In the genomic region with DNA sequence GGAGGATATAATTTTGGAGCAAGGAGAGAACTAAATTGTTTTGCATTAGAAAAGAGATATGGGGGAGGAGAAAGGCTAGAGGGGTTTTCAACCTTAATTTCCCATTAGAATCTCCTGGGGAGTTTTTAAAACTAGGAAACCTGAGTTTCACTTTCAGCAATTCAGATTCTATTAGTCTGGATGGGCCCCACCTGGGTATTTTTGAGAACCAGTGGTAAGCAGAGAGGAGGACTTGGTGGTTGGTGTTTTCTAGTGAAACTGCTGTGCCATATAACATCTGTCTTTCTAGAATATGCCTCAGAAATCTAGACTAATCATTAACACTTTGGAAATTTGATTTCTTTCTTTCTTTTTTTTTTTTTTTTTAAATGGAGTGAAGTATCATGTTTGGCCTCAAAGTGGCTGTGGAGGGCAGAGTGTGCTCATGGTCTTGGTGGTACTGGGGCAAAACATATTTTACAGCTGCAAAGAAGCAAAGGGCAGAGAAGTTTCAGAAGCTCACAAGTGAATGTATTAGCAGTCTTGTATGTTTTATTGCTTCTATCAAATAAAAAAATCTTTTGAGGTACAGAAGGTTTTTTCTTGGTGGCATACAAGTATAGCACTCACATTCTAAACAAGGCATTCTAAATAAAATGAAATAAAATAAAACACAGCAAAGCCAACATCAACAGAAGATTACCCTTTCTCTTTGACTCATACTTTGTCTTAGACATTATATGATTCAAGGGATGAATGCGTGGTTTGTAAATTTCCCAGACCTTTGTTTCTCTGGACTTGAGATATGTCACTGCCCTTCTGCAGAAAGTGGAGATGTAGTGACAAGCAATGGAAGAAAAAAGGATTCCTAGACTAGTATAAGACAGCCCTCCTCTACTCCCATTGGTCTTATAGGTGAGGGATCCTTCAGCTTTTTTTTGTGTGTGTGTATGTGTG, we compare ENCODE assay signal across 16 cellular contexts. TPM values are rescaled to one million over a fixed set of nuclear protein-coding genes. Genes with fewer than 3 reads are reported as not detected.
A peak's percentile ranks its signal among the peaks of the same experiment; 100 is the strongest.
DNase-seq lines count a peak whose midpoint lies in the region; ATAC-seq and TF ChIP-seq lines count a peak whose summit lies in the region.
"Had no signal": no experiment of that assay in that cellular context is flagged by ENCODE, and none has a peak within 500 bp of the region (broad histone marks: within the 10 kb centered on the region; RNA-seq: fewer than 3 reads in every experiment).

No MANE protein-coding gene starts in this region.

- no peaks in the 10 kb centered on the region for H3K27me3 Mint-ChIP-seq in H9 (ENCODE audit: low read depth)
- H3K27me3 Mint-ChIP-seq in CD8-positive, alpha-beta memory T cell: peaks cover 6 to 15% of the 10 kb centered on the region in 2 donors

- peaks cover 61 to 63% of the 10 kb centered on the region in 2 experiments for H3K4me1 Mint-ChIP-seq in H9
- no peaks in the 10 kb centered on the region for H3K4me1 Mint-ChIP-seq in CD8-positive, alpha-beta memory T cell

- TF ChIP-seq CTCF in H9 (conservative IDR thresholded peaks at IDR 0.05): no peak

- H3K27ac Mint-ChIP-seq in H9: peak overlapping the region; percentile 38 to 98 (median 98)
- H3K27ac Mint-ChIP-seq in CD8-positive, alpha-beta memory T cell: no peak overlapping the region
- H3K27ac Mint-ChIP-seq: T-helper 1 cell treated with Interleukin-12 subunit alpha and Interleukin-12 subunit beta and Interleukin-4 antibody, amounts not matched to agents 30 μg/mL and 1 μg/mL, for 36 hours had no signal

- no peak overlapping the region for H3T11ph ChIP-seq in H9 (ENCODE audit: low read length)

- H3K4me1 ChIP-seq in H9 (ENCODE audit: insufficient read depth, low read length) (peaks cover 9% of the 10 kb centered on the region), HUES48 (ENCODE audit: control insufficient read depth, insufficient read depth, low read length) (peaks cover 61% of the 10 kb centered on the region), iPS-18a (ENCODE audit: control insufficient read depth, low read depth, low read length) (peaks cover 42% of the 10 kb centered on the region)
- H3K4me1 ChIP-seq in CD8-positive, alpha-beta memory T cell (ENCODE audit: insufficient read depth, low read length): no peaks in the 10 kb centered on the region
- H3K4me1 ChIP-seq: parathyroid adenoma had no signal

- no peak overlapping the region for H3K56ac ChIP-seq in H9 (ENCODE audit: insufficient read length, low read depth, low read length)

- H2BK5ac ChIP-seq in H9 (ENCODE audit: insufficient read length, low read length): no peak overlapping the region

- H3K9me3 Mint-ChIP-seq in H9: no peaks in the 10 kb centered on the region
- no peaks in the 10 kb centered on the region for H3K9me3 Mint-ChIP-seq in CD8-positive, alpha-beta memory T cell
- H3K9me3 Mint-ChIP-seq: T-helper 1 cell treated with Interleukin-12 subunit alpha and Interleukin-12 subunit beta and Interleukin-4 antibody, amounts not matched to agents 30 μg/mL and 1 μg/mL, for 36 hours had no signal

- H4K5ac ChIP-seq in H9 (ENCODE audit: insufficient read length, low read depth, low read length): no peak overlapping the region

- H3K79me2 ChIP-seq in H9 (ENCODE audit: insufficient read depth, low read length): no peaks in the 10 kb centered on the region
- H3K79me2 ChIP-seq: parathyroid adenoma had no signal

- H3K4me3 ChIP-seq in HUES48 (ENCODE audit: low read depth, low read length) (peak overlapping the region; percentile 52), iPS-18a (ENCODE audit: low read length) (peak overlapping the region; percentile 36)
- no peak overlapping the region for H3K4me3 ChIP-seq in CD8-positive, alpha-beta memory T cell (ENCODE audit: low read length)

- H3K18ac ChIP-seq in H9 (ENCODE audit: insufficient read length, low read depth, low read length): no peak overlapping the region

- ATAC-seq in GM18861 (IDR thresholded peaks at IDR 0.05; ENCODE audit: unreplicated experiment) (peak; percentile 70), GM21360 (IDR thresholded peaks at IDR 0.05; ENCODE audit: unreplicated experiment) (no peak)
- ATAC-seq in stimulated activated naive CD8-positive, alpha-beta T cell treated with anti-CD3 and anti-CD28 coated beads, Interleukin-15, Interleukin-2, amounts not matched to agents 100 U/mL and 50 U/mL, for 24 hours: no peak

- H3K9me3 ChIP-seq in H9 (ENCODE audit: control insufficient read depth, low read depth, low read length) (no peaks in the 10 kb centered on the region), HUES48 (ENCODE audit: control insufficient read depth, insufficient read depth, low read length) (no peaks in the 10 kb centered on the region), iPS-18a (ENCODE audit: control insufficient read depth, low read depth, low read length) (no peaks in the 10 kb centered on the region)
- no peaks in the 10 kb centered on the region for H3K9me3 ChIP-seq in CD8-positive, alpha-beta memory T cell (ENCODE audit: low read length)

- H4K91ac ChIP-seq in H9 (ENCODE audit: insufficient read length, low read depth, low read length): no peak overlapping the region

- H2BK15ac ChIP-seq in H9 (ENCODE audit: low read depth, low read length): no peak overlapping the region

- peak overlapping the region; percentile 43 to 71 for H3K4me3 Mint-ChIP-seq in H9
- no peak overlapping the region for H3K4me3 Mint-ChIP-seq in CD8-positive, alpha-beta memory T cell
- H3K4me3 Mint-ChIP-seq: T-helper 1 cell treated with Interleukin-12 subunit alpha and Interleukin-12 subunit beta and Interleukin-4 antibody, amounts not matched to agents 30 μg/mL and 1 μg/mL, for 36 hours had no signal

- peak overlapping the region; percentile 79 for H3K27ac ChIP-seq in H9 (ENCODE audit: insufficient read length, low read depth, low read length)
- H3K27ac ChIP-seq in HUES48 (ENCODE audit: low read depth, low read length): peak overlapping the region; percentile 88
- peak overlapping the region; percentile 5 for H3K27ac ChIP-seq in iPS-18a (ENCODE audit: low read length)
- H3K27ac ChIP-seq in CD8-positive, alpha-beta memory T cell (ENCODE audit: low read depth, low read length): no peak overlapping the region
- H3K27ac ChIP-seq: parathyroid adenoma had no signal

- H3K4ac ChIP-seq in H9 (ENCODE audit: low read depth, low read length): no peak overlapping the region

- H3K4me2 ChIP-seq in H9 (ENCODE audit: insufficient read depth, insufficient read length, low read length): peak overlapping the region; percentile 40

- WGBS in H9 (ENCODE audit: extremely low coverage, insufficient read length, low lambda C conversion rate): no CpG with 5 or more reads among the region's 1 CpG

- H3K9ac ChIP-seq in H9 (ENCODE audit: extremely low read depth, insufficient read length, low read length) (no peak overlapping the region), HUES48 (ENCODE audit: low read depth, low read length) (peak overlapping the region; percentile 54; the same call in 1 of the 2 replicates), iPS-18a (ENCODE audit: low read length) (peak overlapping the region; percentile 3)
- H3K9ac ChIP-seq: parathyroid adenoma had no signal

- H4K20me1 ChIP-seq in H9 (ENCODE audit: control insufficient read depth, insufficient read depth, insufficient read length): no peaks in the 10 kb centered on the region

- H2BK120ac ChIP-seq in H9 (ENCODE audit: low read depth, low read length, poor library complexity, severe bottlenecking): peak overlapping the region; percentile 16

- H3K23ac ChIP-seq in H9 (ENCODE audit: insufficient read length, low read depth, low read length): no peak overlapping the region

- H3K79me1 ChIP-seq in H9 (ENCODE audit: insufficient read depth, low read depth, low read length, poor library complexity, severe bottlenecking): no peaks in the 10 kb centered on the region

- no peak overlapping the region for H2BK12ac ChIP-seq in H9 (ENCODE audit: insufficient read length, low read depth, low read length)

- CTCF ChIA-PET in CD8-positive, alpha-beta memory T cell (lab: Charles Lee): no interaction called here

- POLR2A ChIA-PET in CD8-positive, alpha-beta memory T cell (lab: Charles Lee): no interaction called here

- H3K27me3 ChIP-seq in H9 (ENCODE audit: insufficient read depth, low read length) (no peaks in the 10 kb centered on the region), HUES48 (ENCODE audit: control insufficient read depth, insufficient read depth, low read length) (no peaks in the 10 kb centered on the region), iPS-18a (ENCODE audit: control insufficient read depth, insufficient read depth, low read length) (no peaks in the 10 kb centered on the region)
- no peaks in the 10 kb centered on the region for H3K27me3 ChIP-seq in CD8-positive, alpha-beta memory T cell (ENCODE audit: insufficient read depth, low read length, poor library complexity, severe bottlenecking)

- H4K8ac ChIP-seq in H9 (replicated peaks; ENCODE audit: insufficient read length, low read depth, low read length): no peak overlapping the region

- peaks cover 4% of the 10 kb centered on the region for H3K23me2 ChIP-seq in H9 (ENCODE audit: insufficient read length, low read depth, low read length, poor library complexity, severe bottlenecking)

- H2AK5ac ChIP-seq in H9 (ENCODE audit: insufficient read length, low read length): no peak overlapping the region

- H3K36me3 ChIP-seq in HUES48 (ENCODE audit: control insufficient read depth, insufficient read depth, low read length) (no peaks in the 10 kb centered on the region), iPS-18a (ENCODE audit: control insufficient read depth, low read depth, low read length) (no peaks in the 10 kb centered on the region)
- no peaks in the 10 kb centered on the region for H3K36me3 ChIP-seq in CD8-positive, alpha-beta memory T cell (ENCODE audit: insufficient read depth, low read length)

- no peak overlapping the region for H2AFZ ChIP-seq in H9 (ENCODE audit: low read length)
- H2AFZ ChIP-seq: parathyroid adenoma had no signal

- H3K14ac ChIP-seq in H9 (ENCODE audit: insufficient read depth, low read length): no peak overlapping the region

- no peak overlapping the region for H2BK20ac ChIP-seq in H9 (ENCODE audit: low read depth, low read length, poor library complexity, severe bottlenecking)

- DNase-seq in H9: no peak
- DNase-seq in CD8-positive, alpha-beta memory T cell: no peak
- no peak for DNase-seq in SK-N-DZ (ENCODE audit: low spot score)
- DNase-seq in stimulated activated naive CD8-positive, alpha-beta T cell treated with anti-CD3 and anti-CD28 coated beads, Interleukin-15, Interleukin-2, amounts not matched to agents 100 U/mL and 50 U/mL, for 24 hours: no peak
- DNase-seq: activated CD4-positive, alpha-beta T cell treated with anti-CD3 and anti-CD28 coated beads, Interleukin-2, amount 50 U/mL, for 4 hours; caudate nucleus; DMS 273 treated with DMSO at 0.1 percent for 48 hours; hippocampal formation; NCI-H2171 treated with DMSO at 0.1 percent for 48 hours had no signal

- peaks cover 0 to 4% (median 4%) of the 10 kb centered on the region in 3 experiments; a peak in 5 of 7 replicates for H3K36me3 Mint-ChIP-seq in H9 (ENCODE audit: insufficient read depth in 1 of 3, low read depth in 3 of 3)
- H3K36me3 Mint-ChIP-seq in CD8-positive, alpha-beta memory T cell: no peaks in the 10 kb centered on the region

RNA-seq across cellular contexts. Expression of gene NANOGP8, which starts 22.7 kb away (rescaled TPM):
- 88.4 and 91.5 TPM in 2 replicates for total RNA-seq in H9 (2021)
- total RNA-seq in CD8-positive, alpha-beta memory T cell: not detected
- polyA plus RNA-seq in CD8-positive, alpha-beta memory T cell: not detected
- polyA plus RNA-seq in SK-N-DZ (2014; cell fraction: cytosol; rRNA removed): not detected in 2 replicates
- 0.43 TPM in 1 of 2 replicates, not detected in the other for polyA plus RNA-seq in SK-N-DZ (2014; cell fraction: nucleus; rRNA removed)
- total RNA-seq: lung microvascular endothelial cell had no signal

Comparison
In these comparisons a context has a peak if more than half of its experiments do, and no peak if none do; other contexts are left out.
1. H3K27ac Mint-ChIP-seq: peak in H9 (3 of 3); none in CD8-positive, alpha-beta memory T cell (0 of 8).
2. H3K4me3 Mint-ChIP-seq: peak in H9 (2 of 2); none in CD8-positive, alpha-beta memory T cell (0 of 7).
3. RNA of gene NANOGP8, which starts 22.7 kb away (total RNA-seq): 88.4 to 91.5 TPM in H9; not detected in CD8-positive, alpha-beta memory T cell; every median in the first group is over 10 times any median in the second.